29 cellular contexts compared by ENCODE assay signal in genomic region chr19:33751386-33751770, GRCh38. TPM values are rescaled to one million over a fixed set of nuclear protein-coding genes. Genes with fewer than 3 reads are reported as not detected.
"Had no signal": no experiment of that assay in that cellular context is flagged by ENCODE, and none has a peak within 500 bp of the region (broad histone marks: within the 10 kb centered on the region; RNA-seq: fewer than 3 reads in every experiment).

No MANE protein-coding gene starts in this region.

- H3K36me3 ChIP-seq: left lung, lower lobe of right lung, neural progenitor cell, pancreas, prostate gland, suprapubic skin, thoracic aorta, tibial artery, upper lobe of right lung had no signal

- H3K27ac Mint-ChIP-seq: immature natural killer cell; mesothelial cell of epicardium; naive B cell; natural killer cell; nephron progenitor cell; neural progenitor cell; stimulated activated effector memory CD8-positive, alpha-beta T cell treated with anti-CD3 and anti-CD28 coated beads, Interleukin-12 subunit alpha, Interleukin-12 subunit beta, amount 100 ng/mL, for 72 hours; stimulated activated naive CD8-positive, alpha-beta T cell treated with anti-CD3 and anti-CD28 coated beads, Interleukin-15, Interleukin-2, amounts not matched to agents 100 ng/mL and 50 ng/mL, for 24 hours had no signal

- H3K9me3 ChIP-seq: left lung, lower lobe of right lung, pancreas, prostate gland, suprapubic skin, thoracic aorta, tibial artery, upper lobe of right lung had no signal

- ATAC-seq: left colon; left lung; lower lobe of right lung; natural killer cell; pancreas; right cardiac atrium; sciatic nerve; stimulated activated effector memory CD8-positive, alpha-beta T cell treated with anti-CD3 and anti-CD28 coated beads, Interleukin-12 subunit alpha, Interleukin-12 subunit beta, amount 100 ng/mL, for 72 hours; upper lobe of right lung had no signal

- H3K4me1 Mint-ChIP-seq: immature natural killer cell; mesothelial cell of epicardium; naive B cell; natural killer cell; stimulated activated effector memory CD8-positive, alpha-beta T cell treated with anti-CD3 and anti-CD28 coated beads, Interleukin-12 subunit alpha, Interleukin-12 subunit beta, amount 100 ng/mL, for 72 hours had no signal

- DNase-seq: immature natural killer cell; kidney; left colon; left lung; lower lobe of right lung; mammary epithelial cell; mesendoderm; naive B cell; natural killer cell; nephron progenitor cell; retina; right cardiac atrium; stimulated activated CD4-positive, alpha-beta T cell treated with anti-CD3 and anti-CD28 coated beads, Interleukin-12 subunit alpha, Interleukin-12 subunit beta, amount 100 ng/mL, for 4 hours; stimulated activated CD4-positive, alpha-beta T cell treated with anti-CD3 and anti-CD28 coated beads, Interleukin-15, amount 100 ng/mL, for 24 hours; stimulated activated CD4-positive, alpha-beta T cell treated with anti-CD3 and anti-CD28 coated beads, Interleukin-4, amount 100 ng/mL, for 24 hours; stimulated activated naive CD4-positive, alpha-beta T cell; tibial artery; trophoblast cell; upper lobe of right lung had no signal

- H3K36me3 Mint-ChIP-seq: immature natural killer cell; mesothelial cell of epicardium; naive B cell; natural killer cell; neural progenitor cell; stimulated activated effector memory CD8-positive, alpha-beta T cell treated with anti-CD3 and anti-CD28 coated beads, Interleukin-12 subunit alpha, Interleukin-12 subunit beta, amount 100 ng/mL, for 72 hours had no signal

- H3K4me3 Mint-ChIP-seq: immature natural killer cell; mesothelial cell of epicardium; naive B cell; natural killer cell; nephron progenitor cell; neural progenitor cell; stimulated activated effector memory CD8-positive, alpha-beta T cell treated with anti-CD3 and anti-CD28 coated beads, Interleukin-12 subunit alpha, Interleukin-12 subunit beta, amount 100 ng/mL, for 72 hours; stimulated activated naive CD8-positive, alpha-beta T cell treated with anti-CD3 and anti-CD28 coated beads, Interleukin-15, Interleukin-2, amounts not matched to agents 100 ng/mL and 50 ng/mL, for 24 hours had no signal

- H3K4me1 ChIP-seq: left lung, lower lobe of right lung, neural progenitor cell, pancreas, prostate gland, suprapubic skin, tibial artery, upper lobe of right lung had no signal

- H2AFZ ChIP-seq: neural progenitor cell had no signal

- H3K27me3 ChIP-seq: neural progenitor cell, pancreas had no signal

- H3K9me3 Mint-ChIP-seq: immature natural killer cell; mesothelial cell of epicardium; natural killer cell; nephron progenitor cell; neural progenitor cell; stimulated activated effector memory CD8-positive, alpha-beta T cell treated with anti-CD3 and anti-CD28 coated beads, Interleukin-12 subunit alpha, Interleukin-12 subunit beta, amount 100 ng/mL, for 72 hours; stimulated activated naive CD8-positive, alpha-beta T cell treated with anti-CD3 and anti-CD28 coated beads, Interleukin-15, Interleukin-2, amounts not matched to agents 100 ng/mL and 50 ng/mL, for 24 hours had no signal

- H3K4me2 ChIP-seq: neural progenitor cell had no signal

- H3K4me3 ChIP-seq: left lung, lower lobe of right lung, neural progenitor cell, pancreas, prostate gland, skin epidermis, suprapubic skin, thoracic aorta, tibial artery, upper lobe of right lung had no signal

- H3K27ac ChIP-seq: left lung, lower lobe of right lung, neural progenitor cell, pancreas, prostate gland, skin epidermis, suprapubic skin, thoracic aorta, tibial artery, upper lobe of right lung had no signal

- H3K9ac ChIP-seq: neural progenitor cell had no signal

RNA-seq across cellular contexts. Expression of gene KCTD15, which starts 45.3 kb away (rescaled TPM):
- polyA plus RNA-seq: immature natural killer cell had no signal
